21 cellular contexts compared by ENCODE assay signal in the genomic region with DNA sequence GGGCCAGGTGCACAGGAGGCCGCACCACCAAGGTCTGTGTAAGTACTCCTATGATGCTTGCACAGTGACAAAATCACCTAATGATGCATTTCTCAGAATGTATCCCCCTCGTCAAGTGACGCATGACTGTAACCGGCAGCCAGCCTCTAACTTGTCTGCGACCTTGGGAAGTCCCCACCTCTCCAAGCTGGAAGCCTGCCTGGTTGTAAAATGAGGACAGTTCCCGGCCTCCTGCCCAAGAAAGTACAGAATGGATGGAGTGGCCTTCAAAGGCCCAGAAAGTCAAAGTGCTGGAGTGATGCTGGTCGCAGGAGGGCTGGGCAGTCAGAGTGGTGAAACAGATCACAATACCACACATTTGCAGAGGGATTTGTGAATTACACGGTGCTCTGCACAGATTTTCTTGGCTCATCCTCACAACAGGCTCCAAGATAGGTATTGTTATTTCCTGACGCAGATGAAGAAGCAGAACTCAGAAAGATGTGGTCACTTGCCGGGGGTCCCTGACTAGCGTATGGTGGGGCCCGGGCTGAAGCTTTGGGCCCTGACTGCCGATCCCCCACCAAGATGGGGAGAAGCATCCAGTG. TPM values are rescaled to one million over a fixed set of nuclear protein-coding genes. Genes with fewer than 3 reads are reported as not detected.
DNase-seq lines count a peak whose midpoint lies in the region; ATAC-seq and TF ChIP-seq lines count a peak whose summit lies in the region.
"Had no signal": no experiment of that assay in that cellular context is flagged by ENCODE, and none has a peak within 500 bp of the region (broad histone marks: within the 10 kb centered on the region; RNA-seq: fewer than 3 reads in every experiment).

No MANE protein-coding gene starts in this region.

- H2AFZ ChIP-seq in GM23248: no peak overlapping the region
- H2AFZ ChIP-seq: parathyroid adenoma had no signal

- ATAC-seq in central memory CD8-positive, alpha-beta T cell (replicated peaks; ENCODE audit: extremely low read depth, poor library complexity, severe bottlenecking): no peak
- ATAC-seq: activated CD8-positive, alpha-beta T cell treated with anti-CD3 and anti-CD28 coated beads for 36 hours had no signal

- no peak overlapping the region for H3K4me2 ChIP-seq in GM23248 (ENCODE audit: unreplicated experiment)
- H3K4me2 ChIP-seq: KMS-11 had no signal

- 75% methylated on average over 13 of the region's 13 CpGs for WGBS in GM23248 (ENCODE audit: low coverage in 1 of 2, low lambda C conversion rate in 2 of 2, missing lambda C conversion rate in 2 of 2), 2 experiments
- 72% methylated on average over 12 of the region's 13 CpGs for WGBS in suprapubic skin

- no peaks in the 10 kb centered on the region for H3K9me2 ChIP-seq in GM23248 (ENCODE audit: insufficient read depth)

- H3K4me1 ChIP-seq in GM23248 (ENCODE audit: insufficient read depth): no peaks in the 10 kb centered on the region
- no peaks in the 10 kb centered on the region for H3K4me1 ChIP-seq in suprapubic skin
- H3K4me1 ChIP-seq: parathyroid adenoma had no signal

- H3K9me3 ChIP-seq in GM23248 (ENCODE audit: low read depth): no peaks in the 10 kb centered on the region
- H3K9me3 ChIP-seq in suprapubic skin: no peaks in the 10 kb centered on the region
- H3K9me3 ChIP-seq: vagina had no signal

- no peak overlapping the region for H3K4me3 ChIP-seq in GM23248
- H3K4me3 ChIP-seq in suprapubic skin: no peak overlapping the region
- H3K4me3 ChIP-seq: vagina had no signal

- H4K20me1 ChIP-seq in GM23248 (ENCODE audit: insufficient read depth): no peaks in the 10 kb centered on the region

- H3K36me3 Mint-ChIP-seq in central memory CD8-positive, alpha-beta T cell (ENCODE audit: insufficient read depth): peaks cover 93% of the 10 kb centered on the region

- no peak for TF ChIP-seq EP300 in suprapubic skin (IDR thresholded peaks at IDR 0.05)

- no peaks in the 10 kb centered on the region for H3K9me3 Mint-ChIP-seq in central memory CD8-positive, alpha-beta T cell
- H3K9me3 Mint-ChIP-seq: activated CD8-positive, alpha-beta T cell treated with anti-CD3 and anti-CD28 coated beads for 36 hours; HFFc6; naive B cell had no signal

- no peak for TF ChIP-seq CTCF in suprapubic skin (IDR thresholded peaks at IDR 0.05)

- no peak for TF ChIP-seq POLR2A in suprapubic skin (IDR thresholded peaks at IDR 0.05)

- no peaks in the 10 kb centered on the region for H3F3A ChIP-seq in GM23248 (ENCODE audit: insufficient read depth)

- H3K27me3 ChIP-seq in GM23248 (replicated peaks; ENCODE audit: insufficient read depth): no peaks in the 10 kb centered on the region
- no peaks in the 10 kb centered on the region for H3K27me3 ChIP-seq in suprapubic skin
- H3K27me3 ChIP-seq: vagina had no signal

- H3K27ac ChIP-seq in GM23248 (no peak overlapping the region), suprapubic skin (no peak overlapping the region)
- H3K27ac ChIP-seq: KMS-11, parathyroid adenoma, vagina had no signal

- peak overlapping the region; percentile 74 for H3K27ac Mint-ChIP-seq in central memory CD8-positive, alpha-beta T cell (ENCODE audit: low read depth)
- H3K27ac Mint-ChIP-seq: HFFc6 had no signal

- no peak overlapping the region for H3K9ac ChIP-seq in GM23248
- H3K9ac ChIP-seq: KMS-11, parathyroid adenoma had no signal

- in situ Hi-C loops in GM23248 (cut with MboI): no loop called here

- no peaks in the 10 kb centered on the region for H3K79me2 ChIP-seq in GM23248 (ENCODE audit: insufficient read depth)
- H3K79me2 ChIP-seq: parathyroid adenoma had no signal

- H3K27me3 Mint-ChIP-seq in central memory CD8-positive, alpha-beta T cell: no peaks in the 10 kb centered on the region
- H3K27me3 Mint-ChIP-seq: activated CD8-positive, alpha-beta T cell treated with anti-CD3 and anti-CD28 coated beads for 36 hours; naive B cell had no signal

- DNase-seq in GM23248: peak; percentile 7
- DNase-seq in central memory CD8-positive, alpha-beta T cell (ENCODE audit: low spot score in 2 of 2): no peak
- peak; percentile 27 for DNase-seq in iris pigment epithelial cell (ENCODE audit: low read depth)
- DNase-seq in renal cortical epithelial cell (ENCODE audit: low read depth): peak; percentile 31
- DNase-seq in NCI-H2107 treated with DMSO at 0.1 percent for 48 hours (lab: John Stamatoyannopoulos, UW; ENCODE audit: unreplicated experiment): no peak
- DNase-seq in suprapubic skin (ENCODE audit: low spot score in 2 of 2): no peak
- DNase-seq in COLO668 (lab: John Stamatoyannopoulos, UW; ENCODE audit: unreplicated experiment): no peak
- DNase-seq: activated CD4-positive, CD25-positive, alpha-beta regulatory T cell; activated CD8-positive, alpha-beta T cell treated with anti-CD3 and anti-CD28 coated beads for 36 hours; activated naive CD4-positive, alpha-beta T cell; CD8-positive, alpha-beta memory T cell; HFFc6; mesendoderm; MV-4-11; naive B cell; NCI-H526 treated with DMSO at 0.1 percent for 48 hours; RPMI8226; T-helper 9 cell had no signal

- H3K36me3 ChIP-seq in GM23248 (ENCODE audit: low read depth) (no peaks in the 10 kb centered on the region), suprapubic skin (no peaks in the 10 kb centered on the region)
- H3K36me3 ChIP-seq: vagina had no signal

- H3K4me3 Mint-ChIP-seq in central memory CD8-positive, alpha-beta T cell: peak overlapping the region; percentile 9
- H3K4me3 Mint-ChIP-seq: activated CD8-positive, alpha-beta T cell treated with anti-CD3 and anti-CD28 coated beads for 36 hours; HFFc6; naive B cell had no signal

- peaks cover 49% of the 10 kb centered on the region for H3K4me1 Mint-ChIP-seq in central memory CD8-positive, alpha-beta T cell

RNA-seq across cellular contexts. Expression of a gene that starts 22.8 kb away (rescaled TPM):
- total RNA-seq in GM23248 (2014; rRNA removed; shearing (Covaris generic)): not detected in 2 replicates
- 0.04 TPM in 1 of 2 replicates, not detected in the other for polyA plus RNA-seq in GM23248 (2016; fragmentation: Nextera tagmentation; extraction: Ambion mirVana)
- total RNA-seq in renal cortical epithelial cell (2.0 and 41.8 TPM in 2 replicates), suprapubic skin (1 to 10 TPM; 1.5 to 3.7 (median 1.8) TPM)
- total RNA-seq: HFFc6 had no signal

Comparison
In these comparisons a context has a peak if more than half of its experiments do, and no peak if none do; other contexts are left out.
1. DNase-seq: peak in GM23248 (single experiment), iris pigment epithelial cell (single experiment) and renal cortical epithelial cell (single experiment); none in central memory CD8-positive, alpha-beta T cell (0 of 2), NCI-H2107 treated with DMSO at 0.1 percent for 48 hours (single experiment), suprapubic skin (0 of 2) and COLO668 (single experiment).